ENCODE assay signal across 17 cellular contexts in genomic region chr5:81234299-81234698, GRCh38. TPM values are rescaled to one million over a fixed set of nuclear protein-coding genes. Genes with fewer than 3 reads are reported as not detected.
DNase-seq lines count a peak whose midpoint lies in the region; ATAC-seq and TF ChIP-seq lines count a peak whose summit lies in the region.
"Had no signal": no experiment of that assay in that cellular context is flagged by ENCODE, and none has a peak within 500 bp of the region (broad histone marks: within the 10 kb centered on the region; RNA-seq: fewer than 3 reads in every experiment).

No MANE protein-coding gene starts in this region.

- H3K9me3 ChIP-seq in subcutaneous abdominal adipose tissue (ENCODE audit: control insufficient read depth in 5 of 5, low read length in 5 of 5) (no peaks in the 10 kb centered on the region), SJCRH30 (replicated peaks) (no peaks in the 10 kb centered on the region)
- H3K9me3 ChIP-seq: colonic mucosa, esophagus squamous epithelium, tibial nerve had no signal

- peaks cover 0 to 42% (median 36%) of the 10 kb centered on the region in 5 donors for H3K4me1 ChIP-seq in subcutaneous abdominal adipose tissue (ENCODE audit: control insufficient read depth in 5 of 5, insufficient read depth in 5 of 5, low read length in 5 of 5)
- H3K4me1 ChIP-seq in SJCRH30, result no peaks in the 10 kb centered on the region
- H3K4me1 ChIP-seq: colonic mucosa had no signal

- H3K27me3 ChIP-seq in subcutaneous abdominal adipose tissue (ENCODE audit: control insufficient read depth in 5 of 5, insufficient read depth in 4 of 5, low read length in 5 of 5) (no peaks in the 10 kb centered on the region), SJCRH30 (no peaks in the 10 kb centered on the region)
- H3K27me3 ChIP-seq: colonic mucosa, esophagus squamous epithelium, tibial nerve had no signal

- no peak for TF ChIP-seq CTCF in brain (conservative IDR thresholded peaks at IDR 0.05)

- no peak overlapping the region for H3K4me3 ChIP-seq in subcutaneous abdominal adipose tissue (ENCODE audit: low read depth in 1 of 5, low read length in 5 of 5)
- H3K4me3 ChIP-seq in SJCRH30, result no peak overlapping the region
- H3K4me3 ChIP-seq: colonic mucosa, esophagus squamous epithelium had no signal

- H3K27ac ChIP-seq in subcutaneous abdominal adipose tissue (ENCODE audit: low read depth, low read length), result peak overlapping the region; percentile 49
- no peak overlapping the region for H3K27ac ChIP-seq in SJCRH30
- H3K27ac ChIP-seq: 22Rv1, colonic mucosa had no signal

- H3K27me3 Mint-ChIP-seq in T-helper 2 cell treated with Interferon-gamma antibody and Interleukin-4, amounts not matched to agents 5 μg/mL and 100 μg/mL, for 36 hours (ENCODE audit: low read depth), result no peaks in the 10 kb centered on the region
- no peaks in the 10 kb centered on the region for H3K27me3 Mint-ChIP-seq in brain
- peaks cover 0 to 2% (median 0%) of the 10 kb centered on the region in 3 donors for H3K27me3 Mint-ChIP-seq in immature natural killer cell (ENCODE audit: low read depth in 3 of 3)

- no peak for ATAC-seq in GM21381 (IDR thresholded peaks at IDR 0.05; ENCODE audit: unreplicated experiment)

- peak overlapping the region; percentile 31 for H3K27ac Mint-ChIP-seq in T-helper 2 cell treated with Interferon-gamma antibody and Interleukin-4, amounts not matched to agents 5 μg/mL and 100 μg/mL, for 36 hours
- H3K27ac Mint-ChIP-seq in brain (peak overlapping the region in 2 of 5 experiments; percentile 78 to 82), immature natural killer cell (no peak overlapping the region)

- peaks cover 15% of the 10 kb centered on the region for H3K4me1 Mint-ChIP-seq in T-helper 2 cell treated with Interferon-gamma antibody and Interleukin-4, amounts not matched to agents 5 μg/mL and 100 μg/mL, for 36 hours (ENCODE audit: low read depth)
- peaks cover 36% of the 10 kb centered on the region for H3K4me1 Mint-ChIP-seq in brain
- H3K4me1 Mint-ChIP-seq in immature natural killer cell, result peaks cover 12 to 15% of the 10 kb centered on the region in 2 donors

- no peak for DNase-seq in T-helper 2 cell treated with Interferon-gamma antibody and Interleukin-4, amounts not matched to agents 5 μg/mL and 100 μg/mL, for 36 hours (ENCODE audit: low spot score)
- DNase-seq in T-helper 2 cell (no peak), immature natural killer cell (no peak), dedifferentiated amniotic fluid mesenchymal stem cell (ENCODE audit: extremely low spot score) (no peak), SJCRH30 (no peak)
- DNase-seq: activated CD4-positive, CD25-positive, alpha-beta regulatory T cell treated with anti-CD3 and anti-CD28 coated beads, Interleukin-2, amount 50 U/mL, for 72 hours; colonic mucosa; DMS79 treated with DMSO at 0.1 percent for 48 hours; esophagus squamous epithelium; NCI-H1694; NCI-H446; SHP77 had no signal

- peak overlapping the region in 1 of 5 donors; percentile 7 for H3K9ac ChIP-seq in subcutaneous abdominal adipose tissue (ENCODE audit: low read length in 5 of 5)

- H3K36me3 ChIP-seq in subcutaneous abdominal adipose tissue (ENCODE audit: control insufficient read depth in 5 of 5, insufficient read depth in 5 of 5, low read length in 5 of 5), result no peaks in the 10 kb centered on the region
- peaks cover 2% of the 10 kb centered on the region; the same call in 1 of the 2 replicates for H3K36me3 ChIP-seq in SJCRH30
- H3K36me3 ChIP-seq: colonic mucosa, esophagus squamous epithelium had no signal

- H3K9me3 Mint-ChIP-seq in T-helper 2 cell treated with Interferon-gamma antibody and Interleukin-4, amounts not matched to agents 5 μg/mL and 100 μg/mL, for 36 hours, result no peaks in the 10 kb centered on the region
- H3K9me3 Mint-ChIP-seq in brain (no peaks in the 10 kb centered on the region), immature natural killer cell (no peaks in the 10 kb centered on the region)

- no peaks in the 10 kb centered on the region for H3K36me3 Mint-ChIP-seq in T-helper 2 cell treated with Interferon-gamma antibody and Interleukin-4, amounts not matched to agents 5 μg/mL and 100 μg/mL, for 36 hours (ENCODE audit: low read depth)
- H3K36me3 Mint-ChIP-seq in brain (peaks cover 10% of the 10 kb centered on the region), immature natural killer cell (peaks cover 0 to 4% (median 0%) of the 10 kb centered on the region in 3 donors)

- H3K4me3 Mint-ChIP-seq in T-helper 2 cell treated with Interferon-gamma antibody and Interleukin-4, amounts not matched to agents 5 μg/mL and 100 μg/mL, for 36 hours, result no peak overlapping the region
- H3K4me3 Mint-ChIP-seq in brain (peak overlapping the region in 3 of 5 experiments; percentile 22 to 34 (median 33)), immature natural killer cell (peak overlapping the region in 3 of 5 donors; percentile 2 to 30 (median 24))

RNA-seq across cellular contexts. Expression of gene CKMT2, which starts 1.2 kb away (rescaled TPM):
- 5.3 TPM for polyA plus RNA-seq in brain (ENCODE audit: insufficient read depth, low read depth, low replicate concordance)
- under 1 TPM in 2 of 3 donors, not detected in 1; 0.36 to 0.99 TPM for polyA plus RNA-seq in immature natural killer cell
- total RNA-seq in SJCRH30 (2014; rRNA removed; shearing (Covaris generic)), result not detected in 2 replicates
